Comparison of ENCODE assay signal across 8 cellular contexts in genomic region chr12:127280393-127281275, GRCh38.
A peak's percentile ranks its signal among the peaks of the same experiment; 100 is the strongest.
DNase-seq lines count a peak whose midpoint lies in the region; FAIRE-seq and TF ChIP-seq lines count a peak whose summit lies in the region.

No MANE protein-coding gene starts in this region.

- POLR2A ChIA-PET in HEK293T (lab: Yijun Ruan, JAX), result no interaction called here

- H3K4me3 ChIP-seq in astrocyte of the cerebellum (ENCODE audit: low read depth, low read length), result no peak overlapping the region

- CTCF ChIA-PET in HEK293T (lab: Yijun Ruan, JAX), result interaction anchor here (0.6 kb wide), 1 partner anchor 647 kb away, joined by 3 read pairs; no protein-coding TSS in a partner anchor

- FAIRE-seq in D721Med (lab: Jason Lieb, UNC), result no peak

- in situ Hi-C loops in astrocyte of the cerebellum (cut with HindIII; ENCODE audit: low sequenced_read_pairs), result no loop called here

- DNase-seq in D721Med (ENCODE audit: insufficient read length, low spot score) (no peak), HEK293T (ENCODE audit: extremely low spot score) (peak; percentile 80), T follicular helper cell (ENCODE audit: low read depth) (peak; percentile 30), astrocyte of the cerebellum (ENCODE audit: low read depth) (no peak), kidney glomerular epithelial cell (lab: John Stamatoyannopoulos, UW) (peak; percentile 20), HCEC 1CT (no peak), SIG-M5 treated with dmso at 0.1 percent for 504 hours (lab: John Stamatoyannopoulos, UW; ENCODE audit: unreplicated experiment) (no peak)
- peak; percentile 24 for DNase-seq in stimulated activated CD8-positive, alpha-beta memory T cell treated with anti-CD3 and anti-CD28 coated beads, Interleukin-12 subunit alpha, Interleukin-12 subunit beta, amount 100 ng/mL, for 24 hours (ENCODE audit: extremely low read depth)

- TF ChIP-seq CTCF in D721Med (IDR thresholded peaks at IDR 0.05; ENCODE audit: insufficient read depth, missing control alignments) (peak; percentile 89), astrocyte of the cerebellum (IDR thresholded peaks at IDR 0.05; ENCODE audit: low read depth, low read length, missing control alignments) (peak; percentile 73)

TF ChIP-seq in HEK293T, 16 proteins besides CTCF, POLR2A, EP300 and RAD21:
- TF ChIP-seq FOXA1 (IDR thresholded peaks at IDR 0.05), result no peak
- no peak for TF ChIP-seq LEF1 (IDR thresholded peaks at IDR 0.05; ENCODE audit: borderline replicate concordance)
- peak; percentile 56; the same call in 1 of the 2 replicates for TF ChIP-seq ARNT (IDR thresholded peaks at IDR 0.05)

Comparison
In these comparisons a context has a peak if more than half of its experiments do, and no peak if none do; other contexts are left out.
1. DNase-seq: peak in HEK293T (single experiment), T follicular helper cell (single experiment), kidney glomerular epithelial cell (single experiment) and stimulated activated CD8-positive, alpha-beta memory T cell treated with anti-CD3 and anti-CD28 coated beads, Interleukin-12 subunit alpha, Interleukin-12 subunit beta, amount 100 ng/mL, for 24 hours (single experiment); none in D721Med (single experiment), astrocyte of the cerebellum (single experiment), HCEC 1CT (single experiment) and SIG-M5 treated with dmso at 0.1 percent for 504 hours (single experiment).